In genomic region chr1:222589462-222590302, GRCh38 we compare ENCODE assay signal across 8 cellular contexts. TPM values are rescaled to one million over a fixed set of nuclear protein-coding genes. Genes with fewer than 3 reads are reported as not detected.
A peak's percentile ranks its signal among the peaks of the same experiment; 100 is the strongest.
DNase-seq lines count a peak whose midpoint lies in the region; ATAC-seq and TF ChIP-seq lines count a peak whose summit lies in the region.

Gene TAF1A, minus strand, starts transcription at chr1:222589933.

- H3K27me3 Mint-ChIP-seq in activated B cell treated with CpG ODN at 0.5 μM for 24 hours = no peaks in the 10 kb centered on the region

- no peaks in the 10 kb centered on the region for H3K9me3 Mint-ChIP-seq in activated B cell treated with CpG ODN at 0.5 μM for 24 hours

- peaks cover 57% of the 10 kb centered on the region for H3K4me1 Mint-ChIP-seq in activated B cell treated with CpG ODN at 0.5 μM for 24 hours

- CTCF ChIA-PET in activated B cell treated with CpG ODN at 0.5 μM for 24 hours (lab: Charles Lee) = interaction anchor here (1.2 to 2.2 kb wide), 2 partner anchors 9 to 45 kb away, joined by 3 to 9 read pairs; no protein-coding TSS in a partner anchor

- H3K27ac Mint-ChIP-seq in activated B cell treated with CpG ODN at 0.5 μM for 24 hours = peak within 1 kb of the TSS; percentile 99

- no peak for TF ChIP-seq CTCF in activated B cell treated with CpG ODN at 0.5 μM for 24 hours (IDR thresholded peaks at IDR 0.05)

- POLR2A ChIA-PET in activated B cell treated with CpG ODN at 0.5 μM for 24 hours (lab: Charles Lee) = interaction anchor here (0.5 to 2.3 kb wide), 10 partner anchors 9 to 252 kb away, joined by 3 to 25 read pairs (median 5); partner anchors contain the start of genes FAM177B and MIA3

- H3K36me3 Mint-ChIP-seq in activated B cell treated with CpG ODN at 0.5 μM for 24 hours (ENCODE audit: low read depth) = peaks cover 38% of the 10 kb centered on the region

- peak within 1 kb of the TSS; percentile 99 for H3K4me3 Mint-ChIP-seq in activated B cell treated with CpG ODN at 0.5 μM for 24 hours

- DNase-seq in AG08396 (ENCODE audit: low spot score) (peak; percentile 85), NCI-H345 treated with DMSO at 0.1 percent for 48 hours (lab: John Stamatoyannopoulos, UW; ENCODE audit: unreplicated experiment) (peak; percentile 85), activated B cell treated with CpG ODN at 0.5 μM for 24 hours (peak; percentile 67), iris pigment epithelial cell (ENCODE audit: low read depth) (peak; percentile 84)
- DNase-seq in central memory CD4-positive, alpha-beta T cell = peak; percentile 84
- DNase-seq in stimulated activated CD4-positive, alpha-beta T cell treated with anti-CD3 and anti-CD28 coated beads, Interleukin-12 subunit alpha, Interleukin-12 subunit beta, amount 100 ng/mL, for 24 hours (ENCODE audit: low read depth in 2 of 2) = peak; percentile 73 to 83

- intact Hi-C loops in activated B cell treated with CpG ODN at 0.5 μM for 24 hours (cut with micrococcal nuclease) = loop anchor here (1.0 kb wide), 4 partner anchors 28 to 124 kb away; no protein-coding TSS in a partner anchor

- ATAC-seq in GM18907 (IDR thresholded peaks at IDR 0.05; ENCODE audit: unreplicated experiment) = peak; percentile 99
- peak; percentile 100 for ATAC-seq in HG03139 (IDR thresholded peaks at IDR 0.05; ENCODE audit: unreplicated experiment)
- peak; percentile 98 for ATAC-seq in activated B cell treated with CpG ODN at 0.5 μM for 24 hours (ENCODE audit: low read depth)

RNA-seq across cellular contexts. Expression of gene TAF1A, which starts in this region (rescaled TPM):
- total RNA-seq in activated B cell treated with CpG ODN at 0.5 μM for 24 hours = 15.2 and 19.1 TPM in 2 replicates

Comparison
In these comparisons a context has a peak if more than half of its experiments do, and no peak if none do; other contexts are left out.
1. Peak in every context shown above with its lines: DNase-seq and ATAC-seq.